In the genomic region with DNA sequence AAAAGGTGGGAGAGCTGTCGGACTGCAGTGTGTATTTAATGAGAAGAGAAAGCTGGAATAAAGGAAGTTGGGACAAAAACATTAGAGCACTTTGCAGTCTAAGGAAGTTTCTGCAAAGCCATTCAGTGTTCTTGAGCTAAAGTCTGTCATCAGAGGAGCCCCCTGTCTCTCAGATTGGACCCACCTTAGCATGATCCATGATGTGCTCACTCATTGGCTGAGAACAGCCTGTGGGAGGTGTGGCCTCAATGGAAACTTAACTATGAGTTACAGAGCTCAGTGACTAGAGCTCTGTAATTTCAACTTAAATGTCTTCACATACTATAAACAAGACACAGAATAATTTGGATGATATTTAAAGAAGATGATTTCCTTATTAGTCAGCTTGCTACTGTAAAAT, we compare ENCODE assay signal across 11 cellular contexts.
"Had no signal": no experiment of that assay in that cellular context is flagged by ENCODE, and none has a peak within 500 bp of the region (broad histone marks: within the 10 kb centered on the region; RNA-seq: fewer than 3 reads in every experiment).

No MANE protein-coding gene starts in this region.

- H3K27me3 ChIP-seq: esophagus muscularis mucosa, tibial artery had no signal

- H3K36me3 ChIP-seq: esophagus muscularis mucosa, tibial artery had no signal

- DNase-seq: activated B cell treated with CpG ODN at 0.5 μM for 24 hours; activated CD4-positive, alpha-beta memory T cell treated with anti-CD3 and anti-CD28 coated beads for 36 hours; activated CD4-positive, alpha-beta T cell treated with anti-CD3 and anti-CD28 coated beads for 4 hours; activated T-cell treated with anti-CD3 and anti-CD28 coated beads for 4 hours; dermis blood vessel endothelial cell; effector memory CD4-positive, alpha-beta T cell; left colon; midbrain; stimulated activated naive B cell treated with anti-CD40 and anti-IgM and Interleukin-4, amounts not matched to agents 10 μg/mL and 1 μg/mL and 100 μg/mL, for 72 hours; tibial artery had no signal

- H3K4me3 ChIP-seq: esophagus muscularis mucosa, tibial artery had no signal

- H3K4me1 ChIP-seq: esophagus muscularis mucosa, tibial artery had no signal

- ATAC-seq: left colon; stimulated activated naive B cell treated with anti-CD40 and anti-IgM and Interleukin-4, amounts not matched to agents 10 μg/mL and 1 μg/mL and 100 μg/mL, for 72 hours had no signal

- H3K27ac ChIP-seq: esophagus muscularis mucosa, tibial artery had no signal
